Comparison of ENCODE assay signal across 1 cellular context in the genomic region with DNA sequence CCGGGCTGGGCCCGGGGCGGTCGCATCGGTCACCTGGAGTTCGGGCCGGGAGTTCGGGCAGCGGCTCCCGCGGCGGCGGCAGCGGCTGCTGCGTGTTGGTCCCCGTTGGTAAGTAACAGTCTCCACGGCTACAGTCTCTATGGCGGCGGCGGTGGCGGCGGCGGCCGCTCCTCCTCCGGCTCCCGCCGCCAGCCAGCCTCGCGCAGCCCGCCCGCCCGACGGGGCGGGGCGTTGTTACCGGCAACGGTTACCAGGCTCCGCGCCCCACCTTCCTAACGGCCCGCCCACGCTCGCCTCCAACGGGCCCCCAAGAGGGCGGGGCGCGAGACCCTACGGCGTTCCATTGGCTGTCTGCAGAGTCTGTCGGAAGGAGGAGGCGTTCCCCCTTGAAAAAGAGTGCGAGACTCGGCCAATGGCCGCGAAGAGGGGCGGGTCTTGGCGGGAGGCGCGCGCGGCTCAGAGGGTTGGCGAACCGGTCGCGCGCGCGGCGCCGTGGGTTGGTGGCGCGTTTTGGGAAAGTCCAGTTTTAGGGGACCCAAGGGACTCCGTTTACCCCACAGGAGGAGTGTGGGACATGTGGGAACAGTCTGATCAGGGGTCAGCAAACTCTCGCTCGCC.
TF ChIP-seq lines count a peak whose summit lies in the region.

Gene RFX2, minus strand, starts transcription at position 141 of the 618 bp plus-strand sequence. CDS start 63,004 bp downstream, outside the sequence.

TF ChIP-seq in HepG2, 621 proteins besides CTCF, POLR2A, EP300 and RAD21 (continued from another document and continues in another):
- TF ChIP-seq, protein P1, sequence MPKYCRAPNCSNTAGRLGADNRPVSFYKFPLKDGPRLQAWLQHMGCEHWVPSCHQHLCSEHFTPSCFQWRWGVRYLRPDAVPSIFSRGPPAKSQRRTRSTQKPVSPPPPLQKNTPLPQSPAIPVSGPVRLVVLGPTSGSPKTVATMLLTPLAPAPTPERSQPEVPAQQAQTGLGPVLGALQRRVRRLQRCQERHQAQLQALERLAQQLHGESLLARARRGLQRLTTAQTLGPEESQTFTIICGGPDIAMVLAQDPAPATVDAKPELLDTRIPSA (CRISPR knock-in tag; IDR thresholded peaks at IDR 0.05; ENCODE audit: borderline replicate concordance): no peak
- TF ChIP-seq AHR (CRISPR knock-in tag; IDR thresholded peaks at IDR 0.05) (no peak), ZNF282 (IDR thresholded peaks at IDR 0.05; ENCODE audit: partially characterized antibody) (no peak), AKAP8 (CRISPR knock-in tag; IDR thresholded peaks at IDR 0.05) (no peak), ZFP82 (CRISPR knock-in tag; IDR thresholded peaks at IDR 0.05; ENCODE audit: borderline replicate concordance) (no peak), BCLAF1 (IDR thresholded peaks at IDR 0.05) (no peak), ZBTB4 (CRISPR knock-in tag; IDR thresholded peaks at IDR 0.05; ENCODE audit: borderline replicate concordance) (no peak), ZNF556 (CRISPR knock-in tag; IDR thresholded peaks at IDR 0.05; ENCODE audit: borderline replicate concordance) (no peak), CREB1 (IDR thresholded peaks at IDR 0.05) (peak; percentile 72), CREB1 (CRISPR knock-in tag; IDR thresholded peaks at IDR 0.05) (peak; percentile 65; the same call in 1 of the 2 replicates), POGZ (CRISPR knock-in tag; IDR thresholded peaks at IDR 0.05) (peak; percentile 61), CHCHD3 (CRISPR knock-in tag; IDR thresholded peaks at IDR 0.05) (no peak), HIVEP1 (CRISPR knock-in tag; IDR thresholded peaks at IDR 0.05) (no peak), TBP (CRISPR knock-in tag; IDR thresholded peaks at IDR 0.05) (no peak), NFE2 (CRISPR knock-in tag; IDR thresholded peaks at IDR 0.05) (no peak), NR3C1 (CRISPR knock-in tag; IDR thresholded peaks at IDR 0.05) (no peak), EZH2 (conservative IDR thresholded peaks at IDR 0.05; ENCODE audit: low read depth, low read length) (no peak), ZSCAN29 (CRISPR knock-in tag; conservative IDR thresholded peaks at IDR 0.05) (no peak), TARDBP (CRISPR knock-in tag; IDR thresholded peaks at IDR 0.05) (no peak), ZNF564 (CRISPR knock-in tag; IDR thresholded peaks at IDR 0.05) (no peak), ZMYM3 (CRISPR knock-in tag; IDR thresholded peaks at IDR 0.05) (no peak), KLF6 (CRISPR knock-in tag; IDR thresholded peaks at IDR 0.05) (no peak), NFYC (CRISPR knock-in tag; IDR thresholded peaks at IDR 0.05) (peak; percentile 94), RERE (CRISPR knock-in tag; IDR thresholded peaks at IDR 0.05; ENCODE audit: low read depth) (no peak), BRCA1 (CRISPR knock-in tag; IDR thresholded peaks at IDR 0.05) (no peak), CERS6 (CRISPR knock-in tag; IDR thresholded peaks at IDR 0.05) (no peak), ZFX (CRISPR knock-in tag; IDR thresholded peaks at IDR 0.05; ENCODE audit: low read depth) (no peak), ARID2 (CRISPR knock-in tag; IDR thresholded peaks at IDR 0.05; ENCODE audit: borderline replicate concordance) (no peak), NCOA5 (CRISPR knock-in tag; IDR thresholded peaks at IDR 0.05) (no peak), PAWR (CRISPR knock-in tag; IDR thresholded peaks at IDR 0.05; ENCODE audit: borderline replicate concordance) (no peak), ESRRA (CRISPR knock-in tag; IDR thresholded peaks at IDR 0.05; ENCODE audit: low read depth) (no peak), TBX2 (CRISPR knock-in tag; IDR thresholded peaks at IDR 0.05; ENCODE audit: borderline replicate concordance) (no peak), ZSCAN20 (CRISPR knock-in tag; IDR thresholded peaks at IDR 0.05; ENCODE audit: borderline replicate concordance) (no peak), NFKB2 (CRISPR knock-in tag; IDR thresholded peaks at IDR 0.05; ENCODE audit: borderline replicate concordance) (no peak), ZNF501 (CRISPR knock-in tag; IDR thresholded peaks at IDR 0.05) (no peak), U2AF2 (IDR thresholded peaks at IDR 0.05; ENCODE audit: low read depth, low read length) (no peak), RORA (CRISPR knock-in tag; IDR thresholded peaks at IDR 0.05) (no peak)
- TF ChIP-seq, protein P2, sequence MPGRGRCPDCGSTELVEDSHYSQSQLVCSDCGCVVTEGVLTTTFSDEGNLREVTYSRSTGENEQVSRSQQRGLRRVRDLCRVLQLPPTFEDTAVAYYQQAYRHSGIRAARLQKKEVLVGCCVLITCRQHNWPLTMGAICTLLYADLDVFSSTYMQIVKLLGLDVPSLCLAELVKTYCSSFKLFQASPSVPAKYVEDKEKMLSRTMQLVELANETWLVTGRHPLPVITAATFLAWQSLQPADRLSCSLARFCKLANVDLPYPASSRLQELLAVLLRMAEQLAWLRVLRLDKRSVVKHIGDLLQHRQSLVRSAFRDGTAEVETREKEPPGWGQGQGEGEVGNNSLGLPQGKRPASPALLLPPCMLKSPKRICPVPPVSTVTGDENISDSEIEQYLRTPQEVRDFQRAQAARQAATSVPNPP (CRISPR knock-in tag; IDR thresholded peaks at IDR 0.05): no peak
- TF ChIP-seq, protein P3, sequence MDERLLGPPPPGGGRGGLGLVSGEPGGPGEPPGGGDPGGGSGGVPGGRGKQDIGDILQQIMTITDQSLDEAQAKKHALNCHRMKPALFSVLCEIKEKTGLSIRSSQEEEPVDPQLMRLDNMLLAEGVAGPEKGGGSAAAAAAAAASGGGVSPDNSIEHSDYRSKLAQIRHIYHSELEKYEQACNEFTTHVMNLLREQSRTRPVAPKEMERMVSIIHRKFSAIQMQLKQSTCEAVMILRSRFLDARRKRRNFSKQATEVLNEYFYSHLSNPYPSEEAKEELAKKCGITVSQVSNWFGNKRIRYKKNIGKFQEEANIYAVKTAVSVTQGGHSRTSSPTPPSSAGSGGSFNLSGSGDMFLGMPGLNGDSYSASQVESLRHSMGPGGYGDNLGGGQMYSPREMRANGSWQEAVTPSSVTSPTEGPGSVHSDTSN (CRISPR knock-in tag; IDR thresholded peaks at IDR 0.05): peak; percentile 92
- TF ChIP-seq, protein P4, sequence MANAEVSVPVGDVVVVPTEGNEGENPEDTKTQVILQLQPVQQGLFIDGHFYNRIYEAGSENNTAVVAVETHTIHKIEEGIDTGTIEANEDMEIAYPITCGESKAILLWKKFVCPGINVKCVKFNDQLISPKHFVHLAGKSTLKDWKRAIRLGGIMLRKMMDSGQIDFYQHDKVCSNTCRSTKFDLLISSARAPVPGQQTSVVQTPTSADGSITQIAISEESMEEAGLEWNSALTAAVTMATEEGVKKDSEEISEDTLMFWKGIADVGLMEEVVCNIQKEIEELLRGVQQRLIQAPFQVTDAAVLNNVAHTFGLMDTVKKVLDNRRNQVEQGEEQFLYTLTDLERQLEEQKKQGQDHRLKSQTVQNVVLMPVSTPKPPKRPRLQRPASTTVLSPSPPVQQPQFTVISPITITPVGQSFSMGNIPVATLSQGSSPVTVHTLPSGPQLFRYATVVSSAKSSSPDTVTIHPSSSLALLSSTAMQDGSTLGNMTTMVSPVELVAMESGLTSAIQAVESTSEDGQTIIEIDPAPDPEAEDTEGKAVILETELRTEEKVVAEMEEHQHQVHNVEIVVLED (CRISPR knock-in tag; IDR thresholded peaks at IDR 0.05; ENCODE audit: borderline replicate concordance): peak; percentile 39; the same call in 1 of the 2 replicates
